In the genomic region with DNA sequence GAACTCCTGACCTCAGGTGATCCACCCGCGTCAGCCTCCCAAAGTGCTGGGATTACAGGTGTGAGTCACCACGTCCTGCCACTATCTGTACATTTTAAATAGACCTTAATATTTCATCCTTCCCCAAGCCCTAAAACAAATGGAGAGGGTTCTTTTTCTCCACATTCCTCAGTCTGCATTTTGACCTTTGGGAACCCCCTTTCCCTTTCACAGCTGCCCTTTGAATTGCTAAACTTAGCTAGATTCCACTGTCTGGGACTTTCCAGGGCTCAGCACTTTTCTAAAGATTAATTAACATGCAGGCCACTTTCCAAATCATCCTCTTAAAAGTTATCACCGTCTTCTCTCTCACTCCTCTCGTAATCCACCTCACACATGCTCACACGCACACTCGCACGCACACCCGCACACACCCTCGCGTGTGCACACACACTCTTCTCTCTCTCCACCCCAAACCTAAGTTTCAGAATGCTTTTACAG, we compare ENCODE assay signal across 19 cellular contexts.
DNase-seq lines count a peak whose midpoint lies in the region; ATAC-seq, FAIRE-seq and TF ChIP-seq lines count a peak whose summit lies in the region.
"Had no signal": no experiment of that assay in that cellular context is flagged by ENCODE, and none has a peak within 500 bp of the region (broad histone marks: within the 10 kb centered on the region; RNA-seq: fewer than 3 reads in every experiment).

No MANE protein-coding gene starts in this region.

- H4K8ac ChIP-seq in neuronal stem cell (ENCODE audit: low read depth, low read length): no peak overlapping the region

- H2BK15ac ChIP-seq in neuronal stem cell (ENCODE audit: low read length): no peak overlapping the region

- DNase-seq in GM12892 (ENCODE audit: insufficient read length) (no peak), NCI-H226 (peak; percentile 18), endothelial cell of umbilical vein (ENCODE audit: low read depth, low spot score) (no peak), neuronal stem cell (ENCODE audit: low spot score) (no peak)
- no peak for DNase-seq in activated CD4-positive, alpha-beta memory T cell treated with anti-CD3 and anti-CD28 coated beads, Interleukin-2, amount 10 ng/mL, durations not matched to agents 7 days and 5 days
- no peak for DNase-seq in CD8-positive, alpha-beta memory T cell
- DNase-seq: activated CD4-positive, alpha-beta memory T cell treated with anti-CD3 and anti-CD28 coated beads for 36 hours; activated naive CD8-positive, alpha-beta T cell treated with anti-CD3 and anti-CD28 coated beads, Interleukin-2, amount 10 ng/mL, durations not matched to agents 7 days and 5 days; activated T-cell treated with anti-CD3 and anti-CD28 coated beads, Interleukin-2, amount 50 U/mL, for 24 hours; AML-193; stimulated activated CD4-positive, alpha-beta T cell treated with anti-CD3 and anti-CD28 coated beads, Interleukin-2, amount 100 ng/mL, for 48 hours; testis had no signal

- no peaks in the 10 kb centered on the region for H3K36me3 ChIP-seq in endothelial cell of umbilical vein (ENCODE audit: control insufficient read depth in 2 of 2, extremely low read depth in 1 of 2, insufficient read depth in 2 of 2, low read length in 2 of 2)
- no peaks in the 10 kb centered on the region for H3K36me3 ChIP-seq in neuronal stem cell (replicated peaks in 1 of 2; ENCODE audit: control insufficient read depth in 2 of 2, insufficient read depth in 2 of 2, low read length in 2 of 2)
- H3K36me3 ChIP-seq in CD8-positive, alpha-beta memory T cell (ENCODE audit: insufficient read depth, low read length): no peaks in the 10 kb centered on the region
- H3K36me3 ChIP-seq: HAP-1 had no signal

- POLR2A ChIA-PET in endothelial cell of umbilical vein (lab: Charles Lee): interaction anchor here (0.7 kb wide), 1 partner anchor 193 kb away, joined by 3 read pairs; no protein-coding TSS in a partner anchor
- POLR2A ChIA-PET in activated CD4-positive, alpha-beta memory T cell treated with anti-CD3 and anti-CD28 coated beads, Interleukin-2, amount 10 ng/mL, durations not matched to agents 7 days and 5 days (lab: Charles Lee): no interaction called here
- POLR2A ChIA-PET in CD8-positive, alpha-beta memory T cell (lab: Charles Lee): no interaction called here

- FAIRE-seq in GM12892 (lab: Jason Lieb, UNC) (peak; percentile 14), endothelial cell of umbilical vein (lab: Jason Lieb, UNC) (peak; percentile 4)
- FAIRE-seq: bronchial epithelial cell, RCC 7860 had no signal

- H3K9me3 ChIP-seq in endothelial cell of umbilical vein (replicated peaks; ENCODE audit: control insufficient read depth, insufficient read depth, low read length): no peaks in the 10 kb centered on the region
- no peaks in the 10 kb centered on the region for H3K9me3 ChIP-seq in neuronal stem cell (replicated peaks in 1 of 2; ENCODE audit: control insufficient read depth in 2 of 2, insufficient read depth in 1 of 2, low read depth in 1 of 2, low read length in 2 of 2)
- no peaks in the 10 kb centered on the region for H3K9me3 ChIP-seq in CD8-positive, alpha-beta memory T cell (ENCODE audit: low read length)
- H3K9me3 ChIP-seq: HAP-1, testis had no signal

- H3K79me2 ChIP-seq in endothelial cell of umbilical vein (ENCODE audit: control insufficient read depth, insufficient read depth, low read length): no peaks in the 10 kb centered on the region
- H3K79me2 ChIP-seq: parathyroid adenoma had no signal

- CTCF ChIA-PET in endothelial cell of umbilical vein (lab: Charles Lee): interaction anchor here (1.2 kb wide), 1 partner anchor 27 kb away, joined by 3 read pairs; no protein-coding TSS in a partner anchor
- CTCF ChIA-PET in activated CD4-positive, alpha-beta memory T cell treated with anti-CD3 and anti-CD28 coated beads, Interleukin-2, amount 10 ng/mL, durations not matched to agents 7 days and 5 days (lab: Charles Lee): no interaction called here
- CTCF ChIA-PET in CD8-positive, alpha-beta memory T cell (lab: Charles Lee): no interaction called here

- H3K4me2 ChIP-seq in endothelial cell of umbilical vein (ENCODE audit: insufficient read depth, low read length) (no peak overlapping the region), neuronal stem cell (ENCODE audit: insufficient read depth, low read length, poor library complexity, severe bottlenecking) (no peak overlapping the region)

- H3K27ac Mint-ChIP-seq in activated CD4-positive, alpha-beta memory T cell treated with anti-CD3 and anti-CD28 coated beads, Interleukin-2, amount 10 ng/mL, durations not matched to agents 7 days and 5 days: no peak overlapping the region
- H3K27ac Mint-ChIP-seq in CD8-positive, alpha-beta memory T cell: no peak overlapping the region
- H3K27ac Mint-ChIP-seq: activated CD4-positive, alpha-beta memory T cell treated with anti-CD3 and anti-CD28 coated beads for 36 hours; activated naive CD8-positive, alpha-beta T cell treated with anti-CD3 and anti-CD28 coated beads, Interleukin-2, amount 10 ng/mL, durations not matched to agents 7 days and 5 days; activated T-cell treated with anti-CD3 and anti-CD28 coated beads, Interleukin-2, amount 50 U/mL, for 24 hours had no signal

- TF ChIP-seq POLR2A in GM12892 (IDR thresholded peaks at IDR 0.05; ENCODE audit: low read depth, low read length) (no peak), endothelial cell of umbilical vein (IDR thresholded peaks at IDR 0.05; ENCODE audit: low read depth, low read length) (no peak)

- WGBS in neuronal stem cell (ENCODE audit: extremely low coverage in 2 of 2, insufficient read length in 2 of 2, insufficient replicate concordance in 1 of 2), 2 donors: 100% methylated on average over 6 of the region's 11 CpGs; no CpG with 5 or more reads in 1 of the 2 donors

- H3K4me1 ChIP-seq in endothelial cell of umbilical vein (ENCODE audit: control insufficient read depth, extremely low read depth, insufficient read depth, low read length) (peaks cover 3% of the 10 kb centered on the region), neuronal stem cell (ENCODE audit: control insufficient read depth in 2 of 2, insufficient read depth in 1 of 2, low read depth in 1 of 2, low read length in 2 of 2) (peaks cover 2 to 9% of the 10 kb centered on the region in 2 donors)
- no peaks in the 10 kb centered on the region for H3K4me1 ChIP-seq in CD8-positive, alpha-beta memory T cell (ENCODE audit: insufficient read depth, low read length)
- H3K4me1 ChIP-seq: HAP-1, parathyroid adenoma, testis had no signal

- H3K4ac ChIP-seq in neuronal stem cell (ENCODE audit: low read length): no peak overlapping the region

- no peaks in the 10 kb centered on the region for H3K4me1 Mint-ChIP-seq in activated CD4-positive, alpha-beta memory T cell treated with anti-CD3 and anti-CD28 coated beads, Interleukin-2, amount 10 ng/mL, durations not matched to agents 7 days and 5 days
- H3K4me1 Mint-ChIP-seq in CD8-positive, alpha-beta memory T cell: no peaks in the 10 kb centered on the region
- H3K4me1 Mint-ChIP-seq: activated naive CD8-positive, alpha-beta T cell treated with anti-CD3 and anti-CD28 coated beads, Interleukin-2, amount 10 ng/mL, durations not matched to agents 7 days and 5 days had no signal

- no peak overlapping the region for H3K9ac ChIP-seq in endothelial cell of umbilical vein (replicated peaks; ENCODE audit: extremely low read depth, insufficient read depth, low read length)
- H3K9ac ChIP-seq in neuronal stem cell (ENCODE audit: low read depth, low read length, poor library complexity): no peak overlapping the region
- H3K9ac ChIP-seq: parathyroid adenoma had no signal

- no TSS peak for BruUV-seq in endothelial cell of umbilical vein (replicated peaks; lab: Mats Ljungman, UMichigan)

- H3K36me3 Mint-ChIP-seq in activated CD4-positive, alpha-beta memory T cell treated with anti-CD3 and anti-CD28 coated beads, Interleukin-2, amount 10 ng/mL, durations not matched to agents 7 days and 5 days (ENCODE audit: low read depth): no peaks in the 10 kb centered on the region
- no peaks in the 10 kb centered on the region for H3K36me3 Mint-ChIP-seq in CD8-positive, alpha-beta memory T cell
- H3K36me3 Mint-ChIP-seq: activated CD4-positive, alpha-beta memory T cell treated with anti-CD3 and anti-CD28 coated beads for 36 hours; activated naive CD8-positive, alpha-beta T cell treated with anti-CD3 and anti-CD28 coated beads, Interleukin-2, amount 10 ng/mL, durations not matched to agents 7 days and 5 days had no signal

- H4K91ac ChIP-seq in neuronal stem cell (ENCODE audit: low read depth, low read length, poor library complexity): no peak overlapping the region

- no peak overlapping the region for H3K23ac ChIP-seq in neuronal stem cell (ENCODE audit: low read depth, low read length, poor library complexity)

- no peaks in the 10 kb centered on the region for H3K9me3 Mint-ChIP-seq in activated CD4-positive, alpha-beta memory T cell treated with anti-CD3 and anti-CD28 coated beads, Interleukin-2, amount 10 ng/mL, durations not matched to agents 7 days and 5 days
- peaks cover 0 to 3% (median 0%) of the 10 kb centered on the region in 5 donors for H3K9me3 Mint-ChIP-seq in CD8-positive, alpha-beta memory T cell
- H3K9me3 Mint-ChIP-seq: activated CD4-positive, alpha-beta memory T cell treated with anti-CD3 and anti-CD28 coated beads for 36 hours; activated naive CD8-positive, alpha-beta T cell treated with anti-CD3 and anti-CD28 coated beads, Interleukin-2, amount 10 ng/mL, durations not matched to agents 7 days and 5 days; activated T-cell treated with anti-CD3 and anti-CD28 coated beads, Interleukin-2, amount 50 U/mL, for 24 hours had no signal

- ATAC-seq in HG02840 (IDR thresholded peaks at IDR 0.05; ENCODE audit: low FRiP score, unreplicated experiment) (no peak), GM21526 (IDR thresholded peaks at IDR 0.05; ENCODE audit: low FRiP score, unreplicated experiment) (no peak)
- ATAC-seq: left lobe of liver had no signal

- H3K79me1 ChIP-seq in neuronal stem cell (ENCODE audit: low read depth, low read length): no peaks in the 10 kb centered on the region

- no peak overlapping the region for H2BK12ac ChIP-seq in neuronal stem cell (ENCODE audit: low read length)

- no peak overlapping the region for H2AK5ac ChIP-seq in neuronal stem cell (ENCODE audit: low read depth, low read length)

- no peak overlapping the region for H3K27ac ChIP-seq in endothelial cell of umbilical vein (ENCODE audit: insufficient read depth, low read depth, low read length)
- no peak overlapping the region for H3K27ac ChIP-seq in neuronal stem cell (replicated peaks; ENCODE audit: low read length)
- no peak overlapping the region for H3K27ac ChIP-seq in CD8-positive, alpha-beta memory T cell (ENCODE audit: low read depth, low read length)
- H3K27ac ChIP-seq: parathyroid adenoma, testis had no signal

- no peaks in the 10 kb centered on the region for H3K9me1 ChIP-seq in endothelial cell of umbilical vein (replicated peaks; ENCODE audit: control insufficient read depth, extremely low read depth, insufficient read depth, low read length)

- H3K4me3 ChIP-seq in endothelial cell of umbilical vein (replicated peaks in 1 of 3; ENCODE audit: insufficient read depth in 1 of 3, low read depth in 1 of 3, low read length in 3 of 3): no peak overlapping the region
- H3K4me3 ChIP-seq in neuronal stem cell (ENCODE audit: low read length in 2 of 2): no peak overlapping the region
- H3K4me3 ChIP-seq in CD8-positive, alpha-beta memory T cell (ENCODE audit: low read length): no peak overlapping the region
- H3K4me3 ChIP-seq: HAP-1, testis had no signal

- no peaks in the 10 kb centered on the region for H4K20me1 ChIP-seq in endothelial cell of umbilical vein (replicated peaks; ENCODE audit: control insufficient read depth, extremely low read depth, insufficient read depth, low read length)

- no peak overlapping the region for H3K4me3 Mint-ChIP-seq in activated CD4-positive, alpha-beta memory T cell treated with anti-CD3 and anti-CD28 coated beads, Interleukin-2, amount 10 ng/mL, durations not matched to agents 7 days and 5 days
- H3K4me3 Mint-ChIP-seq in CD8-positive, alpha-beta memory T cell: no peak overlapping the region
- H3K4me3 Mint-ChIP-seq: activated CD4-positive, alpha-beta memory T cell treated with anti-CD3 and anti-CD28 coated beads for 36 hours; activated naive CD8-positive, alpha-beta T cell treated with anti-CD3 and anti-CD28 coated beads, Interleukin-2, amount 10 ng/mL, durations not matched to agents 7 days and 5 days; activated T-cell treated with anti-CD3 and anti-CD28 coated beads, Interleukin-2, amount 50 U/mL, for 24 hours had no signal

- H2BK5ac ChIP-seq in neuronal stem cell (ENCODE audit: low read length): no peak overlapping the region

- H3K27me3 ChIP-seq in endothelial cell of umbilical vein (ENCODE audit: control insufficient read depth in 2 of 2, insufficient read depth in 2 of 2, low read length in 2 of 2) (no peaks in the 10 kb centered on the region), neuronal stem cell (ENCODE audit: control insufficient read depth in 3 of 3, insufficient read depth in 3 of 3, low read depth in 1 of 3, low read length in 3 of 3) (no peaks in the 10 kb centered on the region)
- H3K27me3 ChIP-seq in CD8-positive, alpha-beta memory T cell (ENCODE audit: insufficient read depth, low read length, poor library complexity, severe bottlenecking): peaks cover 3% of the 10 kb centered on the region
- H3K27me3 ChIP-seq: testis had no signal

- H2BK120ac ChIP-seq in neuronal stem cell (ENCODE audit: low read depth, low read length): no peak overlapping the region

- no peak overlapping the region for H2AFZ ChIP-seq in endothelial cell of umbilical vein (ENCODE audit: low read depth, low read length)
- H2AFZ ChIP-seq in neuronal stem cell (ENCODE audit: low read length): peak overlapping the region; percentile 42
- H2AFZ ChIP-seq: parathyroid adenoma had no signal

- H3K18ac ChIP-seq in neuronal stem cell (ENCODE audit: low read length): no peak overlapping the region

- peaks cover 34% of the 10 kb centered on the region for H3K27me3 Mint-ChIP-seq in activated CD4-positive, alpha-beta memory T cell treated with anti-CD3 and anti-CD28 coated beads, Interleukin-2, amount 10 ng/mL, durations not matched to agents 7 days and 5 days
- peaks cover 4 to 31% of the 10 kb centered on the region in 2 donors for H3K27me3 Mint-ChIP-seq in CD8-positive, alpha-beta memory T cell

- dilution Hi-C loops in endothelial cell of umbilical vein (cut with MboI; ENCODE audit: extremely low pct_ligation_motif_present, low sequenced_read_pairs): no loop called here

- intact Hi-C loops in endothelial cell of umbilical vein (cut with micrococcal nuclease): no loop called here

- no peak for TF ChIP-seq CTCF in endothelial cell of umbilical vein (IDR thresholded peaks at IDR 0.05; ENCODE audit: extremely low read depth in 1 of 2, insufficient read depth in 1 of 2, low read depth in 1 of 2, low read length in 2 of 2)

- H3K14ac ChIP-seq in neuronal stem cell (ENCODE audit: low read length): no peak overlapping the region
